Comparison of ENCODE assay signal across 20 cellular contexts in the genomic region with DNA sequence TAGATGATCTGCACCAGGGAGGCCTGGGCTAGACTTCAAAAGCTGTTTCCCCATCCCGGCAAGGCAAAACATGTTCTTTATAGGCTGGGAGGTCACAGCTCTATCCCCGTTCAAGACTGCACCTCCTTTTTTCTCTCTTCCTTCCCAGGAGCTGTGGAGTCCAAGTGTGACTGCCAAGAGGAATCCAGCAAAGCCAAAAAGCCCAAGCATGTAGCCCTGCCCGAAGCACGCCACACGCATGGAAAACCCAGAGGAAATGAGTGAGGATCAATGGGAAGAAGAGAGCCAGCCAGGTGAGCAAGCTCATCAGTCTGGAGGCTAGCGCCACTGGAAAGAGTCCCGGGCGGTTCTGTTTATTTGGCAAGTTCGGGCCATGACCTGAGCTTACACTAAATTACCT.
"Had no signal": no experiment of that assay in that cellular context is flagged by ENCODE, and none has a peak within 500 bp of the region (broad histone marks: within the 10 kb centered on the region; RNA-seq: fewer than 3 reads in every experiment).

No MANE protein-coding gene starts in this region.

- H3K27ac ChIP-seq: cardiac muscle cell, sigmoid colon, spleen, WERI-Rb-1 had no signal

- H3K27me3 ChIP-seq: cardiac muscle cell, heart left ventricle, sigmoid colon, spleen, uterus had no signal

- H3K4me1 Mint-ChIP-seq: T-helper 17 cell had no signal

- FAIRE-seq: astrocyte, colon, endometrium, frontal cortex had no signal

- ATAC-seq: activated CD8-positive, alpha-beta memory T cell treated with anti-CD3 and anti-CD28 coated beads, Interleukin-2, amount 10 ng/mL, durations not matched to agents 7 days and 5 days; left colon; natural killer cell; T-helper 17 cell had no signal

- H3K4me1 ChIP-seq: sigmoid colon, spleen, uterus had no signal

- H3K4me3 Mint-ChIP-seq: activated CD8-positive, alpha-beta memory T cell treated with anti-CD3 and anti-CD28 coated beads, Interleukin-2, amount 10 ng/mL, durations not matched to agents 7 days and 5 days; activated naive CD4-positive, alpha-beta T cell treated with anti-CD3 and anti-CD28 coated beads, Interleukin-2, amount 10 ng/mL, durations not matched to agents 7 days and 5 days; natural killer cell; stimulated activated naive CD8-positive, alpha-beta T cell treated with anti-CD3 and anti-CD28 coated beads, Interleukin-15, Interleukin-2, amounts not matched to agents 100 ng/mL and 50 ng/mL, for 24 hours; T-helper 17 cell had no signal

- H3K9me3 ChIP-seq: heart left ventricle, sigmoid colon, spleen, uterus had no signal

- H3K36me3 Mint-ChIP-seq: activated CD8-positive, alpha-beta memory T cell treated with anti-CD3 and anti-CD28 coated beads, Interleukin-2, amount 10 ng/mL, durations not matched to agents 7 days and 5 days; activated naive CD4-positive, alpha-beta T cell treated with anti-CD3 and anti-CD28 coated beads, Interleukin-2, amount 10 ng/mL, durations not matched to agents 7 days and 5 days; natural killer cell had no signal

- DNase-seq: activated CD4-positive, alpha-beta T cell treated with anti-CD3 and anti-CD28 coated beads, Interleukin-2, amount 50 U/mL, for 48 hours; activated CD8-positive, alpha-beta memory T cell treated with anti-CD3 and anti-CD28 coated beads, Interleukin-2, amount 10 ng/mL, durations not matched to agents 7 days and 5 days; activated naive CD4-positive, alpha-beta T cell treated with anti-CD3 and anti-CD28 coated beads, Interleukin-2, amount 10 ng/mL, durations not matched to agents 7 days and 5 days; activated T-cell treated with anti-CD3 and anti-CD28 coated beads, Interleukin-2, amount 50 U/mL, for 1 hour; left colon; mesendoderm; natural killer cell; sigmoid colon; spleen; T-helper 17 cell; uterus; WERI-Rb-1 had no signal

- H3K4me3 ChIP-seq: cardiac muscle cell, heart left ventricle, sigmoid colon, spleen, uterus had no signal

- H3K36me3 ChIP-seq: cardiac muscle cell, heart left ventricle, sigmoid colon, spleen, uterus, WERI-Rb-1 had no signal

- H3K27me3 Mint-ChIP-seq: activated CD8-positive, alpha-beta memory T cell treated with anti-CD3 and anti-CD28 coated beads, Interleukin-2, amount 10 ng/mL, durations not matched to agents 7 days and 5 days; activated naive CD4-positive, alpha-beta T cell treated with anti-CD3 and anti-CD28 coated beads, Interleukin-2, amount 10 ng/mL, durations not matched to agents 7 days and 5 days; progenitor cell of endocrine pancreas; T-helper 17 cell had no signal

- H3K27ac Mint-ChIP-seq: activated CD8-positive, alpha-beta memory T cell treated with anti-CD3 and anti-CD28 coated beads, Interleukin-2, amount 10 ng/mL, durations not matched to agents 7 days and 5 days; activated naive CD4-positive, alpha-beta T cell treated with anti-CD3 and anti-CD28 coated beads, Interleukin-2, amount 10 ng/mL, durations not matched to agents 7 days and 5 days; natural killer cell; progenitor cell of endocrine pancreas; stimulated activated naive CD8-positive, alpha-beta T cell treated with anti-CD3 and anti-CD28 coated beads, Interleukin-15, Interleukin-2, amounts not matched to agents 100 ng/mL and 50 ng/mL, for 24 hours; T-helper 17 cell had no signal
